ENCODE assay signal across 1 cellular context in genomic region chr2:100427627-100428258, GRCh38.
TF ChIP-seq lines count a peak whose summit lies in the region.

No MANE protein-coding gene starts in this region.

TF ChIP-seq in H1, 55 proteins besides CTCF, POLR2A, EP300 and RAD21:
- TF ChIP-seq PHF8 (conservative IDR thresholded peaks at IDR 0.05; ENCODE audit: low read depth, low read length) (no peak), ZNF274 (IDR thresholded peaks at IDR 0.05; ENCODE audit: borderline replicate concordance, extremely low read depth, low read length) (no peak), SP2 (IDR thresholded peaks at IDR 0.05; ENCODE audit: low read length) (no peak), KDM1A (IDR thresholded peaks at IDR 0.05; ENCODE audit: borderline replicate concordance, low read length) (no peak), SRF (IDR thresholded peaks at IDR 0.05; ENCODE audit: low read depth, low read length) (no peak), HDAC2 (IDR thresholded peaks at IDR 0.05; ENCODE audit: borderline replicate concordance in 1 of 2, low read depth in 2 of 2, low read length in 2 of 2) (no peak), YY1 (IDR thresholded peaks at IDR 0.05; ENCODE audit: low read depth, low read length) (no peak), NRF1 (IDR thresholded peaks at IDR 0.05; ENCODE audit: low read depth, low read length) (no peak), CHD2 (IDR thresholded peaks at IDR 0.05; ENCODE audit: low read length) (no peak), SUZ12 (IDR thresholded peaks at IDR 0.05; ENCODE audit: low read length) (no peak), CREB1 (IDR thresholded peaks at IDR 0.05) (no peak), TEAD4 (IDR thresholded peaks at IDR 0.05; ENCODE audit: low read depth, low read length) (no peak), POLR2AphosphoS5 (IDR thresholded peaks at IDR 0.05; ENCODE audit: low read depth, low read length) (no peak), JUN (IDR thresholded peaks at IDR 0.05; ENCODE audit: low read depth, low read length) (no peak), EGR1 (IDR thresholded peaks at IDR 0.05; ENCODE audit: borderline replicate concordance, low read depth, low read length) (no peak), TAF7 (optimal IDR thresholded peaks at IDR 0.05; ENCODE audit: borderline replicate concordance, low read depth, low read length) (no peak)
